ENCODE assay signal across 8 cellular contexts in the genomic region with DNA sequence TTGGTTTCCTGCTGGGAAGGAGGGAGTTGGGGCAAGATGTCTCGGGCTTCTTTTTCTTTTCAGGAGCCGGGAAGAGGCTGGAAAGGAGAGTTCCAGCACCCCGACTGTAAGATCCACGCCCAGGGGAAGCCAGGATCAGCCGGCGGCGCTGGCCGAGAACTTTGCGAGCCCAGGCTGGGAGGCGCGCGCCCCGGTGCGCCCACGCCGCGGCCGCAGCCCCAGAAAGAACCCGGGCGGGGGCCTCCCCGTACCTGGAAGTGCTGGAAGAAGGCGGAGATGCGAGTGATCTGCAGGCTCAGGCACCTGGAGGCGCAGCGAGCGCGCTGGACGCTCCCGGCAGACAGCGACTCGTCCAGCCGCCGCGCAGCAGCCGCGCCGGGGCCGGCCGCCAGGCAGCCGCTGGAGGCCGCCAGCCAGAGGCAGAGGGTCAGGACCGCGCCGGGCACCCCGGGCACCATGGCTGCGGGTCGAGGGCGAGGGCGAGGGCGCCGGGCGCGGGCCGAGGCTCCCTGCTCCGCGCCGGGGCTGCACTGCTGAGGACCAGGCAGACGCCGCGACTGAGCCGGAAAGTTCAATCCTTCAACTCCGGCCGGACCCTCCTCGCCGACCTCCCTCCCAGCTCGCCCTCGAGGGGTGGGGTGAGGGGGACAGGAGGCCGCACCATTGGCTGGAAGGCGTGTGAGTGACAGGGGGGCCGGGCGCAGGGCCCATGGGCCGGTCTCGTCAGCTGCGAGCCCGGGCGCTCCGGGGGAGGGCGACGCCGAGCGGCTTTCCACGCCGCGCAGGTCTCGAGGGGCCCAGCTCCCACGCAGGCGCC. TPM values are rescaled to one million over a fixed set of nuclear protein-coding genes. Genes with fewer than 3 reads are reported as not detected.
DNase-seq lines count a peak whose midpoint lies in the region; ATAC-seq and TF ChIP-seq lines count a peak whose summit lies in the region.

A gene with protein sequence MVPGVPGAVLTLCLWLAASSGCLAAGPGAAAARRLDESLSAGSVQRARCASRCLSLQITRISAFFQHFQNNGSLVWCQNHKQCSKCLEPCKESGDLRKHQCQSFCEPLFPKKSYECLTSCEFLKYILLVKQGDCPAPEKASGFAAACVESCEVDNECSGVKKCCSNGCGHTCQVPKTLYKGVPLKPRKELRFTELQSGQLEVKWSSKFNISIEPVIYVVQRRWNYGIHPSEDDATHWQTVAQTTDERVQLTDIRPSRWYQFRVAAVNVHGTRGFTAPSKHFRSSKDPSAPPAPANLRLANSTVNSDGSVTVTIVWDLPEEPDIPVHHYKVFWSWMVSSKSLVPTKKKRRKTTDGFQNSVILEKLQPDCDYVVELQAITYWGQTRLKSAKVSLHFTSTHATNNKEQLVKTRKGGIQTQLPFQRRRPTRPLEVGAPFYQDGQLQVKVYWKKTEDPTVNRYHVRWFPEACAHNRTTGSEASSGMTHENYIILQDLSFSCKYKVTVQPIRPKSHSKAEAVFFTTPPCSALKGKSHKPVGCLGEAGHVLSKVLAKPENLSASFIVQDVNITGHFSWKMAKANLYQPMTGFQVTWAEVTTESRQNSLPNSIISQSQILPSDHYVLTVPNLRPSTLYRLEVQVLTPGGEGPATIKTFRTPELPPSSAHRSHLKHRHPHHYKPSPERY (minus strand): TSS at position 559 of the 817 bp plus-strand sequence. CDS start 101 bp downstream, at position 458.

- WGBS in endodermal cell (ENCODE audit: insufficient coverage in 1 of 2, insufficient read length in 1 of 2), 2 experiments: 0% methylated on average over 4 to 77 of the region's 87 CpGs

- H3K9me3 Mint-ChIP-seq in CD4-positive, alpha-beta memory T cell: no peaks in the 10 kb centered on the region
- H3K9me3 Mint-ChIP-seq in endodermal cell: no peaks in the 10 kb centered on the region
- H3K9me3 Mint-ChIP-seq in HFFc6: no peaks in the 10 kb centered on the region

- DNase-seq in CD4-positive, alpha-beta memory T cell: no peak
- DNase-seq in NCI-H226 (peak; percentile 69), endodermal cell (peak; percentile 91), mucosa of descending colon (peak in 2 of 3 donors; percentile 8 to 25), HFFc6 (no peak)

- no peaks in the 10 kb centered on the region for H3K4me1 ChIP-seq in CD4-positive, alpha-beta memory T cell (ENCODE audit: insufficient read depth, low read length)
- H3K4me1 ChIP-seq in endodermal cell (ENCODE audit: control insufficient read depth, insufficient read depth, low read length) (no peaks in the 10 kb centered on the region), mucosa of descending colon (ENCODE audit: low read depth) (no peaks in the 10 kb centered on the region)

- peak within 1 kb of the TSS in 5 of 8 donors; percentile 8 to 45 (median 34) for H3K4me3 Mint-ChIP-seq in CD4-positive, alpha-beta memory T cell
- H3K4me3 Mint-ChIP-seq in endodermal cell (peak within 1 kb of the TSS; percentile 82), HFFc6 (no peak within 1 kb of the TSS)

- CTCF ChIA-PET in CD4-positive, alpha-beta memory T cell (lab: Charles Lee; ENCODE audit: partially characterized antibody): no interaction called here

- no peak within 1 kb of the TSS for H3K27ac ChIP-seq in CD4-positive, alpha-beta memory T cell (ENCODE audit: low read depth, low read length)
- H3K27ac ChIP-seq in endodermal cell (ENCODE audit: low read depth, low read length): no peak within 1 kb of the TSS

- peaks cover 15 to 16% of the 10 kb centered on the region in 2 donors for H3K27me3 Mint-ChIP-seq in CD4-positive, alpha-beta memory T cell
- H3K27me3 Mint-ChIP-seq in endodermal cell (ENCODE audit: insufficient read depth) (peaks cover 38% of the 10 kb centered on the region), HFFc6 (ENCODE audit: insufficient read depth) (peaks cover 8% of the 10 kb centered on the region)

- TF ChIP-seq CTCF in endodermal cell (conservative IDR thresholded peaks at IDR 0.05) (peak; percentile 23), mucosa of descending colon (IDR thresholded peaks at IDR 0.05) (no peak), HFFc6 (IDR thresholded peaks at IDR 0.05) (no peak)

- no peaks in the 10 kb centered on the region for H3K36me3 ChIP-seq in CD4-positive, alpha-beta memory T cell (ENCODE audit: insufficient read depth, low read length)
- H3K36me3 ChIP-seq in endodermal cell (ENCODE audit: control insufficient read depth, insufficient read depth, low read length) (no peaks in the 10 kb centered on the region), mucosa of descending colon (ENCODE audit: low read depth) (no peaks in the 10 kb centered on the region)

- H3K9ac ChIP-seq in endodermal cell (ENCODE audit: extremely low read depth, low read length, poor library complexity, severe bottlenecking): peak within 1 kb of the TSS; percentile 38

- POLR2A ChIA-PET in CD4-positive, alpha-beta memory T cell (lab: Charles Lee; ENCODE audit: partially characterized antibody): no interaction called here

- ATAC-seq in mucosa of descending colon: peak; percentile 57
- ATAC-seq in HG02623 (IDR thresholded peaks at IDR 0.05; ENCODE audit: unreplicated experiment): no peak
- no peak for ATAC-seq in HG02885 (IDR thresholded peaks at IDR 0.05; ENCODE audit: poor library complexity, unreplicated experiment)
- ATAC-seq in HG03521 (IDR thresholded peaks at IDR 0.05; ENCODE audit: unreplicated experiment): no peak

- H3K36me3 Mint-ChIP-seq in CD4-positive, alpha-beta memory T cell: no peaks in the 10 kb centered on the region
- peaks cover 6% of the 10 kb centered on the region for H3K36me3 Mint-ChIP-seq in endodermal cell (ENCODE audit: low read depth)
- no peaks in the 10 kb centered on the region for H3K36me3 Mint-ChIP-seq in HFFc6 (ENCODE audit: low read depth)

- H3K4me1 Mint-ChIP-seq in CD4-positive, alpha-beta memory T cell: peaks cover 3 to 6% (median 5%) of the 10 kb centered on the region in 4 donors
- peaks cover 29% of the 10 kb centered on the region for H3K4me1 Mint-ChIP-seq in endodermal cell
- no peaks in the 10 kb centered on the region for H3K4me1 Mint-ChIP-seq in HFFc6 (ENCODE audit: low read depth)

- no peaks in the 10 kb centered on the region for H3K27me3 ChIP-seq in CD4-positive, alpha-beta memory T cell (ENCODE audit: insufficient read depth, low read length)
- peaks cover 11% of the 10 kb centered on the region for H3K27me3 ChIP-seq in endodermal cell (ENCODE audit: control insufficient read depth, insufficient read depth, low read length, poor library complexity, severe bottlenecking)

- H3K4me3 ChIP-seq in CD4-positive, alpha-beta memory T cell (ENCODE audit: low read length in 2 of 2): no peak within 1 kb of the TSS
- peak within 1 kb of the TSS; percentile 83 for H3K4me3 ChIP-seq in endodermal cell (ENCODE audit: low read length)
- no peak within 1 kb of the TSS for H3K4me3 ChIP-seq in mucosa of descending colon

- no peak within 1 kb of the TSS for H3K27ac Mint-ChIP-seq in CD4-positive, alpha-beta memory T cell
- H3K27ac Mint-ChIP-seq in endodermal cell: no peak within 1 kb of the TSS
- no peak within 1 kb of the TSS for H3K27ac Mint-ChIP-seq in HFFc6

- no peaks in the 10 kb centered on the region for H3K9me3 ChIP-seq in CD4-positive, alpha-beta memory T cell (ENCODE audit: control insufficient read depth in 1 of 2, low read length in 2 of 2)
- no peaks in the 10 kb centered on the region for H3K9me3 ChIP-seq in endodermal cell (ENCODE audit: control insufficient read depth, low read length)
- H3K9me3 ChIP-seq in mucosa of descending colon: no peaks in the 10 kb centered on the region

- intact Hi-C loops in CD4-positive, alpha-beta memory T cell (cut with micrococcal nuclease): no loop called here
- intact Hi-C loops in mucosa of descending colon (cut with DNase I, micrococcal nuclease): loop anchor here (10.0 kb wide), 1 partner anchor 737 kb away; no protein-coding TSS in a partner anchor

RNA-seq across cellular contexts. Expression of the gene that starts here (rescaled TPM):
- total RNA-seq in CD4-positive, alpha-beta memory T cell: under 1 TPM; 0.14 to 0.15 TPM
- not detected for polyA plus RNA-seq in CD4-positive, alpha-beta memory T cell
- total RNA-seq in endodermal cell (10 to 100 TPM in 1 of 2 donors, 1 to 10 TPM in 1; 7.1 to 57.4 TPM), mucosa of descending colon (under 1 TPM; 0.14 to 0.48 (median 0.41) TPM)
- 13.9 TPM for polyA plus RNA-seq in endodermal cell (2013, experiment 1 of 2)
- polyA plus RNA-seq in endodermal cell (2013, experiment 2 of 2): 12.4 TPM
- total RNA-seq in HFFc6 (2021; fragmentation: NEBNext Ultra II Directional; extraction: Animal tissue kit (Norgen Biotek cat#: 25700)): under 1 TPM in 3 of 6 experiments, not detected in 3; 0.02 to 0.12 (median 0.07) TPM

Comparison
In these comparisons a context has a peak if more than half of its experiments do, and no peak if none do; other contexts are left out.
1. RNA of the gene that starts here (total RNA-seq): 7.1 to 57.4 TPM in endodermal cell; 0.14 to 0.48 TPM in mucosa of descending colon, 0.14 to 0.15 TPM in CD4-positive, alpha-beta memory T cell and 0.02 to 0.12 TPM in HFFc6; every median in the first group is over 4 times any median in the second.
2. Peak in DNase-seq and ATAC-seq in mucosa of descending colon; RNA of the gene not detected or under 1 TPM.
3. DNase-seq: peak in NCI-H226 (single experiment) and endodermal cell (single experiment); none in CD4-positive, alpha-beta memory T cell (0 of 5) and HFFc6 (single experiment).